In the genomic region with DNA sequence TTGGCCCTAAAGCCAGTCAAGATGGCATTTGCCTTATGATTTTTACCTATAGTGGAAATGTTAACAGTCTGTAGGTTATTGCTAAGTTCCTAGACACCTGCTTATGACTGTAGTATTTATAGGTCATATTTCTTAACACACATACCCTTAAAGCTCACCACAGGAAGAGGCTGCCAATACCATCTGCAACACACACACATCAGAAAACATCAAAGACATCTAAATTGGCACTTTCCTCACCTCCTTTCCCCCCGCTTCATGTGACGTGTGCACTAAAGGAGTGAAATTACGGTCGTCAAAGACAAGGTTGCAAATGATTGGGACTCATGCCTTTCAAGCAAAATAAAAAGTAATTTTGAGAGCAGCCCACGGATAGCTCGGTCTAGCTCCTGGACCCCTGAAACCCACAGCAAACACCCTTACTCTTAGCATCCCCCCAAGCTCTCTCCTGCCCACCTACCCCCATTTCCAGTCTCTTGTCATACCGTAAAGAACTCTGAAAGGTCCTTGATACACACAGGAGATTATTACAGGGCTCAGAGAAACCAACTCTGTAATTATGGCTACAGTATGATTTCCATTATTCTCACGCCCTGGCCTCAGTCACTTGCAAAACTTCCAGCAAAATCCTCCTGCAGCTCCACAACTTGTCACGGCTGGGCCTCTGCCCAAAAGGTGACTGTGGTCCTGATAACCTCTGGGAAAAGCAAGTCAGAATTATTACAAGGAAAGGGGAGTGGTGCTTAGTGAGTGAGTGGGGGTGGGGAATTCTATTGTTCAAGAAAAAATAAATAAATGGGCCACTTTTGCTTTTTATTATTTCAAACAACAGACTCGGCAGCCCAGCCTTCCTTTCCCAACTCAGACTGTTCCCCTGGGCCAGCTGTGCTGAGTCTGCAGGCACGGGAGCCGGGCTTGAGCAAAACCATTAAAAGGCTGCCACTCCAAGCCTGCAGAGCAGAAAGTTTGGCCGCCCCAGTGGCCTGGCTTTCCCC, we compare ENCODE assay signal across 10 cellular contexts.
DNase-seq lines count a peak whose midpoint lies in the region; ATAC-seq, FAIRE-seq and TF ChIP-seq lines count a peak whose summit lies in the region.
"Had no signal": no experiment of that assay in that cellular context is flagged by ENCODE, and none has a peak within 500 bp of the region (broad histone marks: within the 10 kb centered on the region; RNA-seq: fewer than 3 reads in every experiment).

No MANE protein-coding gene starts in this region.

- H3K4me1 Mint-ChIP-seq in CD4-positive, alpha-beta T cell (ENCODE audit: low read depth): peaks cover 40% of the 10 kb centered on the region
- peaks cover 58 to 62% of the 10 kb centered on the region in 2 donors for H3K4me1 Mint-ChIP-seq in natural killer cell treated with Interleukin-12 subunit alpha and Interleukin-12 subunit beta and Interleukin-15 and Interleukin-18, amount 100 ng/mL, for 72 hours (ENCODE audit: low read depth in 2 of 2)

- no peaks in the 10 kb centered on the region for H3K36me3 Mint-ChIP-seq in CD4-positive, alpha-beta T cell (ENCODE audit: low read depth)
- H3K36me3 Mint-ChIP-seq in natural killer cell treated with Interleukin-12 subunit alpha and Interleukin-12 subunit beta and Interleukin-15 and Interleukin-18, amount 100 ng/mL, for 72 hours: no peaks in the 10 kb centered on the region

- FAIRE-seq in HTR-8/SVneo (lab: Jason Lieb, UNC): no peak

- no peaks in the 10 kb centered on the region for H3K9me3 Mint-ChIP-seq in CD4-positive, alpha-beta T cell
- peaks cover 4% of the 10 kb centered on the region for H3K9me3 Mint-ChIP-seq in natural killer cell treated with Interleukin-12 subunit alpha and Interleukin-12 subunit beta and Interleukin-15 and Interleukin-18, amount 100 ng/mL, for 72 hours
- H3K9me3 Mint-ChIP-seq: endodermal cell had no signal

- peak overlapping the region; percentile 69 for H3K27ac Mint-ChIP-seq in CD4-positive, alpha-beta T cell
- peak overlapping the region in 1 of 2 donors; percentile 59 for H3K27ac Mint-ChIP-seq in natural killer cell treated with Interleukin-12 subunit alpha and Interleukin-12 subunit beta and Interleukin-15 and Interleukin-18, amount 100 ng/mL, for 72 hours
- H3K27ac Mint-ChIP-seq: endodermal cell had no signal

- no peaks in the 10 kb centered on the region for H3K9me3 ChIP-seq in CD4-positive, alpha-beta T cell (ENCODE audit: control insufficient read depth, low read length)

- DNase-seq in CD4-positive, alpha-beta T cell: peak in 7 of 10 experiments; percentile 7 to 53 (median 9)
- DNase-seq in SW480 (ENCODE audit: low spot score): peak; percentile 6
- peak; percentile 82 for DNase-seq in dermis blood vessel endothelial cell
- DNase-seq in natural killer cell treated with Interleukin-12 subunit alpha and Interleukin-12 subunit beta and Interleukin-15 and Interleukin-18, amount 100 ng/mL, for 72 hours (ENCODE audit: low spot score): no peak
- no peak for DNase-seq in HTR-8/SVneo (ENCODE audit: insufficient read length, low spot score)
- DNase-seq in DMS53 (lab: John Stamatoyannopoulos, UW): no peak
- no peak for DNase-seq in NCI-H1092 treated with DMSO at 0.1 percent for 48 hours (lab: John Stamatoyannopoulos, UW)
- DNase-seq: endodermal cell, NCI-H1105 had no signal

- no peaks in the 10 kb centered on the region for H3K27me3 Mint-ChIP-seq in CD4-positive, alpha-beta T cell
- H3K27me3 Mint-ChIP-seq in natural killer cell treated with Interleukin-12 subunit alpha and Interleukin-12 subunit beta and Interleukin-15 and Interleukin-18, amount 100 ng/mL, for 72 hours: no peaks in the 10 kb centered on the region

- intact Hi-C loops in CD4-positive, alpha-beta T cell (cut with DNase I, micrococcal nuclease): loop anchor here in 1 of 2 experiments (5.0 to 10.0 kb wide), 2 partner anchors 54 to 59 kb away; no protein-coding TSS in a partner anchor

- no peaks in the 10 kb centered on the region for H3K27me3 ChIP-seq in CD4-positive, alpha-beta T cell (ENCODE audit: control insufficient read depth, insufficient read depth, low read length)

- CTCF ChIA-PET in CD4-positive, alpha-beta T cell (lab: Charles Lee): interaction anchor here (1.4 kb wide), 1 partner anchor 12 kb away, joined by 3 read pairs; no protein-coding TSS in a partner anchor

- no peak overlapping the region for H3K27ac ChIP-seq in CD4-positive, alpha-beta T cell (ENCODE audit: low read depth, low read length)

- POLR2A ChIA-PET in CD4-positive, alpha-beta T cell (lab: Charles Lee): interaction anchor here (0.5 to 1.3 kb wide), 4 partner anchors 11 to 527 kb away, joined by 3 to 6 read pairs (median 4); no protein-coding TSS in a partner anchor

- ATAC-seq in CD4-positive, alpha-beta T cell (ENCODE audit: poor library complexity): peak; percentile 95
- peak; percentile 68 to 76 for ATAC-seq in natural killer cell treated with Interleukin-12 subunit alpha and Interleukin-12 subunit beta and Interleukin-15 and Interleukin-18, amount 100 ng/mL, for 72 hours
- ATAC-seq in GM19467 (IDR thresholded peaks at IDR 0.05; ENCODE audit: unreplicated experiment): no peak

- peak overlapping the region; percentile 38 for H3K4me3 Mint-ChIP-seq in CD4-positive, alpha-beta T cell
- H3K4me3 Mint-ChIP-seq in natural killer cell treated with Interleukin-12 subunit alpha and Interleukin-12 subunit beta and Interleukin-15 and Interleukin-18, amount 100 ng/mL, for 72 hours: peak overlapping the region; percentile 38
- H3K4me3 Mint-ChIP-seq: endodermal cell had no signal

- no peak for TF ChIP-seq CTCF in CD4-positive, alpha-beta T cell (IDR thresholded peaks at IDR 0.05)

Comparison
In these comparisons a context has a peak if more than half of its experiments do, and no peak if none do; other contexts are left out.
1. DNase-seq: peak in CD4-positive, alpha-beta T cell (7 of 10), SW480 (single experiment) and dermis blood vessel endothelial cell (single experiment); none in natural killer cell treated with Interleukin-12 subunit alpha and Interleukin-12 subunit beta and Interleukin-15 and Interleukin-18, amount 100 ng/mL, for 72 hours (single experiment), HTR-8/SVneo (single experiment), DMS53 (single experiment) and NCI-H1092 treated with DMSO at 0.1 percent for 48 hours (single experiment).